Comparison of ENCODE assay signal across 7 cellular contexts in genomic region chr2:27582129-27582694, GRCh38. TPM values are rescaled to one million over a fixed set of nuclear protein-coding genes. Genes with fewer than 3 reads are reported as not detected.
DNase-seq lines count a peak whose midpoint lies in the region; ATAC-seq and TF ChIP-seq lines count a peak whose summit lies in the region.

No MANE protein-coding gene starts in this region.

- H3K27me3 Mint-ChIP-seq in activated T-helper 2 cell treated with anti-CD3 and anti-CD28 coated beads, Interferon-gamma antibody, Interleukin-2, Interleukin-4, amounts not matched to agents 10 μg/mL and 5 μg/mL and 100 μg/mL, durations not matched to agents 14 hours and 24 hours and 36 hours (ENCODE audit: low read depth) = peaks cover 4% of the 10 kb centered on the region
- H3K27me3 Mint-ChIP-seq in immature natural killer cell (ENCODE audit: low read depth in 3 of 3) = peaks cover 9 to 22% (median 16%) of the 10 kb centered on the region in 3 donors

- no peak for DNase-seq in HL-60 (ENCODE audit: low read depth in 1 of 2, low spot score in 1 of 2)
- peak; percentile 10 for DNase-seq in activated T-helper 2 cell treated with anti-CD3 and anti-CD28 coated beads, Interferon-gamma antibody, Interleukin-2, Interleukin-4, amounts not matched to agents 10 μg/mL and 5 μg/mL and 100 μg/mL, durations not matched to agents 14 hours and 24 hours and 36 hours (ENCODE audit: low spot score)
- DNase-seq in immature natural killer cell = no peak
- DNase-seq in NCI-H345 treated with DMSO at 0.1 percent for 48 hours (lab: John Stamatoyannopoulos, UW; ENCODE audit: unreplicated experiment) = no peak
- no peak for DNase-seq in SKM-1 treated with dmso at 0.1 percent for 144 hours (lab: John Stamatoyannopoulos, UW; ENCODE audit: unreplicated experiment)

- H3K4me1 ChIP-seq in stomach smooth muscle (ENCODE audit: control insufficient read depth, insufficient read depth, low read length) = peaks cover 17% of the 10 kb centered on the region

- intact Hi-C loops in activated T-helper 2 cell treated with anti-CD3 and anti-CD28 coated beads, Interferon-gamma antibody, Interleukin-2, Interleukin-4, amounts not matched to agents 10 μg/mL and 5 μg/mL and 100 μg/mL, durations not matched to agents 14 hours and 24 hours and 36 hours (cut with micrococcal nuclease) = loop anchor here (10.0 kb wide), 1 partner anchor 87 kb away; the partner anchor contains the start of genes FNDC4 and GCKR

- no peaks in the 10 kb centered on the region for H3K36me3 ChIP-seq in stomach smooth muscle (ENCODE audit: control insufficient read depth in 2 of 2, insufficient read depth in 2 of 2, low read length in 2 of 2)

- H3K27me3 ChIP-seq in HL-60 (ENCODE audit: insufficient read depth, poor library complexity, severe bottlenecking) (no peaks in the 10 kb centered on the region), stomach smooth muscle (ENCODE audit: control insufficient read depth in 1 of 2, insufficient read depth in 2 of 2, low read length in 2 of 2) (no peaks in the 10 kb centered on the region)

- peaks cover 38% of the 10 kb centered on the region for H3K4me1 Mint-ChIP-seq in activated T-helper 2 cell treated with anti-CD3 and anti-CD28 coated beads, Interferon-gamma antibody, Interleukin-2, Interleukin-4, amounts not matched to agents 10 μg/mL and 5 μg/mL and 100 μg/mL, durations not matched to agents 14 hours and 24 hours and 36 hours (ENCODE audit: low read depth)
- peaks cover 48 to 56% of the 10 kb centered on the region in 2 donors for H3K4me1 Mint-ChIP-seq in immature natural killer cell

- H3K27ac Mint-ChIP-seq in activated T-helper 2 cell treated with anti-CD3 and anti-CD28 coated beads, Interferon-gamma antibody, Interleukin-2, Interleukin-4, amounts not matched to agents 10 μg/mL and 5 μg/mL and 100 μg/mL, durations not matched to agents 14 hours and 24 hours and 36 hours = peak overlapping the region; percentile 93
- H3K27ac Mint-ChIP-seq in immature natural killer cell = peak overlapping the region; percentile 74 to 93 (median 86)

- peak overlapping the region; percentile 98 for H3K4me3 Mint-ChIP-seq in activated T-helper 2 cell treated with anti-CD3 and anti-CD28 coated beads, Interferon-gamma antibody, Interleukin-2, Interleukin-4, amounts not matched to agents 10 μg/mL and 5 μg/mL and 100 μg/mL, durations not matched to agents 14 hours and 24 hours and 36 hours (ENCODE audit: low read depth)
- peak overlapping the region; percentile 90 to 96 (median 94) for H3K4me3 Mint-ChIP-seq in immature natural killer cell

- ATAC-seq in HG03442 (IDR thresholded peaks at IDR 0.05; ENCODE audit: unreplicated experiment) = no peak

- peaks cover 38% of the 10 kb centered on the region for H3K36me3 Mint-ChIP-seq in activated T-helper 2 cell treated with anti-CD3 and anti-CD28 coated beads, Interferon-gamma antibody, Interleukin-2, Interleukin-4, amounts not matched to agents 10 μg/mL and 5 μg/mL and 100 μg/mL, durations not matched to agents 14 hours and 24 hours and 36 hours (ENCODE audit: low read depth)
- H3K36me3 Mint-ChIP-seq in immature natural killer cell = peaks cover 0 to 11% (median 0%) of the 10 kb centered on the region in 3 donors

- H3K27ac ChIP-seq in HL-60 (replicated peaks) = peak overlapping the region; percentile 56
- peak overlapping the region; percentile 83 for H3K27ac ChIP-seq in stomach smooth muscle (ENCODE audit: low read length)

- TF ChIP-seq CTCF in HL-60 (IDR thresholded peaks at IDR 0.05; ENCODE audit: insufficient read depth, low read length) = no peak

- H3K9ac ChIP-seq in stomach smooth muscle (ENCODE audit: low read length in 2 of 2) = peak overlapping the region; percentile 80 to 95

- H3K4me3 ChIP-seq in HL-60 (replicated peaks; ENCODE audit: insufficient read depth, low read length) (peak overlapping the region; percentile 80), stomach smooth muscle (ENCODE audit: low read length in 2 of 2) (peak overlapping the region; percentile 96)

- peaks cover 18 to 19% of the 10 kb centered on the region in 2 donors for H3K9me3 ChIP-seq in stomach smooth muscle (ENCODE audit: control insufficient read depth in 2 of 2, low read length in 2 of 2)

- H3K9me3 Mint-ChIP-seq in activated T-helper 2 cell treated with anti-CD3 and anti-CD28 coated beads, Interferon-gamma antibody, Interleukin-2, Interleukin-4, amounts not matched to agents 10 μg/mL and 5 μg/mL and 100 μg/mL, durations not matched to agents 14 hours and 24 hours and 36 hours = no peaks in the 10 kb centered on the region
- peaks cover 0 to 8% (median 0%) of the 10 kb centered on the region in 6 donors for H3K9me3 Mint-ChIP-seq in immature natural killer cell

RNA-seq across cellular contexts. Expression of gene ZNF512, which starts 0.6 kb away (rescaled TPM):
- 23.9 and 25.1 TPM in 2 replicates for total RNA-seq in activated T-helper 2 cell treated with anti-CD3 and anti-CD28 coated beads, Interferon-gamma antibody, Interleukin-2, Interleukin-4, amounts not matched to agents 10 μg/mL and 5 μg/mL and 100 μg/mL, durations not matched to agents 14 hours and 24 hours and 36 hours
- polyA plus RNA-seq in immature natural killer cell = 10 to 100 TPM; 17.4 to 23.4 (median 23.3) TPM

RNA-seq across cellular contexts. Expression of gene CCDC121, which starts 46.6 kb away (rescaled TPM):
- total RNA-seq in activated T-helper 2 cell treated with anti-CD3 and anti-CD28 coated beads, Interferon-gamma antibody, Interleukin-2, Interleukin-4, amounts not matched to agents 10 μg/mL and 5 μg/mL and 100 μg/mL, durations not matched to agents 14 hours and 24 hours and 36 hours = 0.57 and 0.73 TPM in 2 replicates
- polyA plus RNA-seq in immature natural killer cell = 1 to 10 TPM in 2 of 3 donors, not detected in 1; 1.1 to 2.9 TPM

RNA-seq across cellular contexts. Expression of gene GPN1, which starts 46.6 kb away (rescaled TPM):
- 54.3 and 55.9 TPM in 2 replicates for total RNA-seq in activated T-helper 2 cell treated with anti-CD3 and anti-CD28 coated beads, Interferon-gamma antibody, Interleukin-2, Interleukin-4, amounts not matched to agents 10 μg/mL and 5 μg/mL and 100 μg/mL, durations not matched to agents 14 hours and 24 hours and 36 hours
- 100 to 1,000 TPM in 1 of 3 donors, 10 to 100 TPM in 2; 89.9 to 125 (median 92.1) TPM for polyA plus RNA-seq in immature natural killer cell
